Comparison of ENCODE assay signal across 20 cellular contexts in the genomic region with DNA sequence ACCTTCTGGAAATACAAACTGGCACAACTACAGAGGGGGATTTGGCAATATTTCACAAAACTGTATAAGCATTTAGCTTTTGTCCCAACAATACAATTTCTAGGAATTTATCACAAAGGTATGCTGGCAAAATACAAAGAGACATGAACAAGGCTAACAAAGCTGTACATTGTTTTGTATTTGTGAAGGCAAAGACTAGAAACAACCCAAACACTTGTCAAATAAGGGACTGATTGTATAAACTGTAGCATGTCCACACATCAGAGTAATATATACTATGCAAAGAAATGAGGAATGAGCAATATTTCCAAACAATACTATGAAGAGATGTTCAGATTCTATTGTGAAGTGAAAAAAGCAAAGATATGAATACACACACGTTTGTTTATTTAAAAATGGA. TPM values are rescaled to one million over a fixed set of nuclear protein-coding genes. Genes with fewer than 3 reads are reported as not detected.
"Had no signal": no experiment of that assay in that cellular context is flagged by ENCODE, and none has a peak within 500 bp of the region (broad histone marks: within the 10 kb centered on the region; RNA-seq: fewer than 3 reads in every experiment).

No MANE protein-coding gene starts in this region.

- H3K9me3 ChIP-seq: esophagus muscularis mucosa, gastroesophageal sphincter, neutrophil, pancreas, prostate gland, right lobe of liver, testis, tibial nerve had no signal

- H3K27me3 ChIP-seq: esophagus muscularis mucosa, hepatocyte, pancreas, right lobe of liver, testis, tibial nerve had no signal

- H3K4me3 ChIP-seq: esophagus muscularis mucosa, gastroesophageal sphincter, hepatocyte, pancreas, prostate gland, right lobe of liver, testis, tibial nerve had no signal

- H3K27ac ChIP-seq: epithelial cell of prostate, esophagus muscularis mucosa, gastroesophageal sphincter, hepatocyte, neutrophil, pancreas, prostate gland, right lobe of liver, testis, tibial nerve had no signal

- DNase-seq: effector memory CD4-positive, alpha-beta T cell; head of caudate nucleus; islet precursor cell; mammary epithelial cell; naive thymus-derived CD4-positive, alpha-beta T cell; pancreas; retina; right lobe of liver; stimulated activated CD4-positive, alpha-beta T cell treated with anti-CD3 and anti-CD28 coated beads, Interleukin-4, amount 100 ng/mL, for 1 hour; stimulated activated CD8-positive, alpha-beta memory T cell treated with anti-CD3 and anti-CD28 coated beads, Interleukin-4, amount 100 ng/mL, for 48 hours; stimulated activated naive CD8-positive, alpha-beta T cell treated with anti-CD3 and anti-CD28 coated beads, Interleukin-15, Interleukin-2, amounts not matched to agents 100 U/mL and 50 U/mL, for 24 hours; testis had no signal

- H3K36me3 ChIP-seq: esophagus muscularis mucosa, gastroesophageal sphincter, neutrophil, pancreas, prostate gland, tibial nerve had no signal

- H3K4me1 ChIP-seq: esophagus muscularis mucosa, gastroesophageal sphincter, pancreas, prostate gland, right lobe of liver, testis, tibial nerve had no signal

RNA-seq across cellular contexts. Expression of gene CP, which starts 26.4 kb away (rescaled TPM):
- total RNA-seq: fibroblast of villous mesenchyme, mammary epithelial cell had no signal
